11 cellular contexts compared by ENCODE assay signal in genomic region chr11:65853249-65853979, GRCh38. TPM values are rescaled to one million over a fixed set of nuclear protein-coding genes. Genes with fewer than 3 reads are reported as not detected.
DNase-seq lines count a peak whose midpoint lies in the region; ATAC-seq and TF ChIP-seq lines count a peak whose summit lies in the region.
"Had no signal": no experiment of that assay in that cellular context is flagged by ENCODE, and none has a peak within 500 bp of the region (broad histone marks: within the 10 kb centered on the region; RNA-seq: fewer than 3 reads in every experiment).

No MANE protein-coding gene starts in this region.

- H3K4me3 Mint-ChIP-seq in stimulated activated naive CD8-positive, alpha-beta T cell treated with anti-CD3 and anti-CD28 coated beads, Interleukin-15, amount 100 ng/mL, for 72 hours: no peak overlapping the region

- no peak overlapping the region for H3K4me3 ChIP-seq in WERI-Rb-1 (ENCODE audit: low read depth, low read length)
- H3K4me3 ChIP-seq in hepatocyte: no peak overlapping the region
- H3K4me3 ChIP-seq in upper lobe of right lung: no peak overlapping the region

- H3K27me3 ChIP-seq in WERI-Rb-1 (ENCODE audit: insufficient read depth, low read depth, severe bottlenecking) (no peaks in the 10 kb centered on the region), hepatocyte (no peaks in the 10 kb centered on the region), upper lobe of right lung (no peaks in the 10 kb centered on the region)

- H3K9me3 ChIP-seq in WERI-Rb-1 (ENCODE audit: severe bottlenecking) (peaks cover 5% of the 10 kb centered on the region), hepatocyte (ENCODE audit: low read depth) (no peaks in the 10 kb centered on the region), upper lobe of right lung (no peaks in the 10 kb centered on the region)

- no peak for ATAC-seq in stimulated activated naive CD8-positive, alpha-beta T cell treated with anti-CD3 and anti-CD28 coated beads, Interleukin-15, Interleukin-2, amounts not matched to agents 100 U/mL and 50 U/mL, for 24 hours
- ATAC-seq in stimulated activated naive CD8-positive, alpha-beta T cell treated with anti-CD3 and anti-CD28 coated beads, Interleukin-15, amount 100 ng/mL, for 72 hours: no peak
- no peak for ATAC-seq in upper lobe of right lung
- ATAC-seq in HG02973 (IDR thresholded peaks at IDR 0.05; ENCODE audit: unreplicated experiment): no peak

- intact Hi-C loops in upper lobe of right lung (cut with DNase I): no loop called here

- H3K27ac ChIP-seq in WERI-Rb-1 (no peak overlapping the region), hepatocyte (peak overlapping the region; percentile 88), upper lobe of right lung (no peak overlapping the region)
- H3K27ac ChIP-seq: KMS-11 had no signal

- peaks cover 39% of the 10 kb centered on the region for H3K79me2 ChIP-seq in hepatocyte

- no peaks in the 10 kb centered on the region for H3K27me3 Mint-ChIP-seq in stimulated activated naive CD8-positive, alpha-beta T cell treated with anti-CD3 and anti-CD28 coated beads, Interleukin-15, amount 100 ng/mL, for 72 hours

- H3K27ac Mint-ChIP-seq in stimulated activated naive CD8-positive, alpha-beta T cell treated with anti-CD3 and anti-CD28 coated beads, Interleukin-15, amount 100 ng/mL, for 72 hours: peak overlapping the region in 1 of 2 donors; percentile 97

- H3K36me3 ChIP-seq in WERI-Rb-1 (peaks cover 70% of the 10 kb centered on the region), hepatocyte (replicated peaks; ENCODE audit: insufficient read depth, low read depth) (no peaks in the 10 kb centered on the region), upper lobe of right lung (peaks cover 48% of the 10 kb centered on the region)

- peaks cover 50% of the 10 kb centered on the region for H3K4me1 Mint-ChIP-seq in stimulated activated naive CD8-positive, alpha-beta T cell treated with anti-CD3 and anti-CD28 coated beads, Interleukin-15, amount 100 ng/mL, for 72 hours

- peaks cover 29% of the 10 kb centered on the region for H3K4me1 ChIP-seq in hepatocyte (ENCODE audit: insufficient read depth)
- H3K4me1 ChIP-seq in upper lobe of right lung: peaks cover 8% of the 10 kb centered on the region

- 95% methylated on average over 6 of the region's 6 CpGs for whole genome bisulfite sequencing in hepatocyte (ENCODE audit: low lambda C conversion rate, missing lambda C conversion rate)

- DNase-seq in stimulated activated naive CD8-positive, alpha-beta T cell treated with anti-CD3 and anti-CD28 coated beads, Interleukin-15, Interleukin-2, amounts not matched to agents 100 U/mL and 50 U/mL, for 24 hours: peak; percentile 14
- DNase-seq in stimulated activated naive CD8-positive, alpha-beta T cell treated with anti-CD3 and anti-CD28 coated beads, Interleukin-15, amount 100 ng/mL, for 72 hours: no peak
- DNase-seq in WERI-Rb-1 (no peak), hepatocyte (ENCODE audit: low spot score) (peak; percentile 11), upper lobe of right lung (peak; percentile 34), cerebellar nuclear complex (lab: John Stamatoyannopoulos, UW) (no peak), NCI-H345 (lab: John Stamatoyannopoulos, UW) (no peak)
- DNase-seq: NCI-H524 had no signal

- H3K9me3 Mint-ChIP-seq in stimulated activated naive CD8-positive, alpha-beta T cell treated with anti-CD3 and anti-CD28 coated beads, Interleukin-15, amount 100 ng/mL, for 72 hours: peaks cover 0 to 9% of the 10 kb centered on the region in 2 donors

- peaks cover 38% of the 10 kb centered on the region for H4K20me1 ChIP-seq in hepatocyte (ENCODE audit: insufficient read depth, poor library complexity, severe bottlenecking)

- no peak overlapping the region for H2AFZ ChIP-seq in hepatocyte

- peak; percentile 43 for TF ChIP-seq CTCF in WERI-Rb-1 (IDR thresholded peaks at IDR 0.05; ENCODE audit: low read depth, low read length)
- TF ChIP-seq CTCF in hepatocyte (IDR thresholded peaks at IDR 0.05; ENCODE audit: poor library complexity): no peak
- no peak for TF ChIP-seq CTCF in upper lobe of right lung (IDR thresholded peaks at IDR 0.05)

- no peaks in the 10 kb centered on the region for H3K9me2 ChIP-seq in hepatocyte (replicated peaks; ENCODE audit: insufficient read depth)

- H3K4me2 ChIP-seq in hepatocyte: peak overlapping the region; percentile 42
- H3K4me2 ChIP-seq: KMS-11 had no signal

RNA-seq across cellular contexts. Expression of gene CFL1, which starts 4.6 kb away (rescaled TPM):
- total RNA-seq in hepatocyte (720 and 758 TPM in 2 replicates), upper lobe of right lung (608 TPM)
- polyA plus RNA-seq in hepatocyte: 1,698 and 1,708 TPM in 2 replicates

RNA-seq across cellular contexts. Expression of gene MUS81, which starts 6.8 kb away (rescaled TPM):
- total RNA-seq in hepatocyte: 22.3 and 23.8 TPM in 2 replicates
- 47.0 and 51.7 TPM in 2 replicates for polyA plus RNA-seq in hepatocyte
- 49.4 TPM for total RNA-seq in upper lobe of right lung

RNA-seq across cellular contexts. Expression of gene EFEMP2, which starts 19.2 kb away (rescaled TPM):
- total RNA-seq in hepatocyte (65.2 and 69.7 TPM in 2 replicates), upper lobe of right lung (62.0 TPM)
- polyA plus RNA-seq in hepatocyte: 197 and 230 TPM in 2 replicates

RNA-seq across cellular contexts. Expression of gene SNX32, which starts 19.7 kb away (rescaled TPM):
- 2.3 and 2.9 TPM in 2 replicates for total RNA-seq in hepatocyte
- 5.1 and 6.0 TPM in 2 replicates for polyA plus RNA-seq in hepatocyte
- total RNA-seq in upper lobe of right lung: not detected
- total RNA-seq: glomerular endothelial cell had no signal

RNA-seq across cellular contexts. Expression of gene CTSW, which starts 26.2 kb away (rescaled TPM):
- total RNA-seq in hepatocyte (not detected in 2 replicates), upper lobe of right lung (17.2 TPM)
- 0.15 and 0.56 TPM in 2 replicates for polyA plus RNA-seq in hepatocyte

Comparison
In these comparisons a context has a peak if more than half of its experiments do, and no peak if none do; other contexts are left out.
1. DNase-seq: peak in stimulated activated naive CD8-positive, alpha-beta T cell treated with anti-CD3 and anti-CD28 coated beads, Interleukin-15, Interleukin-2, amounts not matched to agents 100 U/mL and 50 U/mL, for 24 hours (single experiment), hepatocyte (single experiment) and upper lobe of right lung (single experiment); none in stimulated activated naive CD8-positive, alpha-beta T cell treated with anti-CD3 and anti-CD28 coated beads, Interleukin-15, amount 100 ng/mL, for 72 hours (0 of 2), WERI-Rb-1 (single experiment), cerebellar nuclear complex (0 of 2) and NCI-H345 (single experiment).